In the genomic region with DNA sequence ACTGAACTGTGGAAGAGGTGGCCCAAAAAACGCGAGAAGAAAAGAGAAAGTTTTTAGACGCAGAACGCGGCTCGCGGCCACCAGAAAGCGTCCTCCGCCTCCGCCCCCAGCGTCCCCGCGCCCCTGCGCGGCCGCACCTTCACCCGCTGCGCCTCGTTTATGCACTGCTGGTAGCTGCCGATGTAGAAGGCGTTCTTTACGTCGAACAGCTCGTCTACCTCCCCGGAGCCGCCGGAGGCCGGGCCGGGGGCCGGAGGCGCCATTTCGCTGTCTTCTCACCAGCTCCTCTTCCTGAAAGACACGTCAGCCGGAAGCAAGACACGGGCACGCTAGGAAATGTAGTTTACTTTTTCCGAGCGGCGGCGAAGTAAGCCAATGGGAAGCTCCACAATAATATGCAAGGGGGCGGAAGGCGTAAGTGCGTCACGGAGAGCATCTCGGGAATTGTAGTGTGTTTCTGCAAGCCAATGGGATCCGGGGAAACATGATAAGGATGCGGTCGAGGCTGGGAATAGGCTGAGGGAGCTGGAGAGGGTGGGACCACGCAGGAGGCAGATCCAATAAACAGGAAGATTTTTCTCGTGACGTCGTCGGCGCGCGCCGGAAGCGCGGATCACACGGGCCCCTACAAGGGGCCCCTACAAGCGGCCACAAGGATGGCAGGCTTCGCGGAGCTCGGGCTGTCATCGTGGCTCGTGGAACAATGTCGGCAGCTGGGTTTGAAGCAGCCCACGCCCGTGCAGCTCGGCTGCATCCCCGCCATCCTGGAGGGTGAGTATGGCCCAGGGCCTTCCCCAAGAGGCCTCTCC, we compare ENCODE assay signal across 1 cellular context.
TF ChIP-seq lines count a peak whose summit lies in the region.

Gene COPE (minus strand): TSS at position 302 of the 809 bp plus-strand sequence. CDS start 39 bp downstream, at position 263.
Gene DDX49 (plus strand): TSS at position 630 of the 809 bp plus-strand sequence. CDS start 27 bp downstream, at position 657.

TF ChIP-seq in HepG2, 621 proteins besides CTCF, POLR2A, EP300 and RAD21 (continued from another document and continues in another):
- TF ChIP-seq, protein P1, sequence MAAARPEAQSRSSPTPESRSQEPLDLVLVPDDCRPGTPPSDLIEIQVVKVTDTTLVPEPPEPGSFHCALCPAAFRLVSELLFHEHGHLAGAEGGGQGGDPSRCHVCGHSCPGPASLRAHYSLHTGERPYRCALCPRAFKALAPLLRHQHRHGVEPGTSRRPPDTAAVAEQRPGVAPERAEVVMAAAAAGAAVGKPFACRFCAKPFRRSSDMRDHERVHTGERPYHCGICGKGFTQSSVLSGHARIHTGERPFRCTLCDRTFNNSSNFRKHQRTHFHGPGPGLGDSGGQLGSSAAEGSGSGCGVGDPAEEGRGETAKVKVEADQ (CRISPR knock-in tag; IDR thresholded peaks at IDR 0.05; ENCODE audit: borderline replicate concordance), result peak; percentile 34
- no peak for TF ChIP-seq ZNF776 (CRISPR knock-in tag; IDR thresholded peaks at IDR 0.05)
- TF ChIP-seq, protein P2, sequence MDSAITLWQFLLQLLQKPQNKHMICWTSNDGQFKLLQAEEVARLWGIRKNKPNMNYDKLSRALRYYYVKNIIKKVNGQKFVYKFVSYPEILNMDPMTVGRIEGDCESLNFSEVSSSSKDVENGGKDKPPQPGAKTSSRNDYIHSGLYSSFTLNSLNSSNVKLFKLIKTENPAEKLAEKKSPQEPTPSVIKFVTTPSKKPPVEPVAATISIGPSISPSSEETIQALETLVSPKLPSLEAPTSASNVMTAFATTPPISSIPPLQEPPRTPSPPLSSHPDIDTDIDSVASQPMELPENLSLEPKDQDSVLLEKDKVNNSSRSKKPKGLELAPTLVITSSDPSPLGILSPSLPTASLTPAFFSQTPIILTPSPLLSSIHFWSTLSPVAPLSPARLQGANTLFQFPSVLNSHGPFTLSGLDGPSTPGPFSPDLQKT (CRISPR knock-in tag; IDR thresholded peaks at IDR 0.05; ENCODE audit: borderline replicate concordance), result no peak
- TF ChIP-seq THAP11 (CRISPR knock-in tag; IDR thresholded peaks at IDR 0.05), result peak; percentile 99
- no peak for TF ChIP-seq MED8 (CRISPR knock-in tag; IDR thresholded peaks at IDR 0.05; ENCODE audit: insufficient replicate concordance)
- TF ChIP-seq MEIS2 (CRISPR knock-in tag; IDR thresholded peaks at IDR 0.05), result 0 out of 2 replicates have a peak, but pooled peaks have one; percentile 20
- TF ChIP-seq, protein P3, sequence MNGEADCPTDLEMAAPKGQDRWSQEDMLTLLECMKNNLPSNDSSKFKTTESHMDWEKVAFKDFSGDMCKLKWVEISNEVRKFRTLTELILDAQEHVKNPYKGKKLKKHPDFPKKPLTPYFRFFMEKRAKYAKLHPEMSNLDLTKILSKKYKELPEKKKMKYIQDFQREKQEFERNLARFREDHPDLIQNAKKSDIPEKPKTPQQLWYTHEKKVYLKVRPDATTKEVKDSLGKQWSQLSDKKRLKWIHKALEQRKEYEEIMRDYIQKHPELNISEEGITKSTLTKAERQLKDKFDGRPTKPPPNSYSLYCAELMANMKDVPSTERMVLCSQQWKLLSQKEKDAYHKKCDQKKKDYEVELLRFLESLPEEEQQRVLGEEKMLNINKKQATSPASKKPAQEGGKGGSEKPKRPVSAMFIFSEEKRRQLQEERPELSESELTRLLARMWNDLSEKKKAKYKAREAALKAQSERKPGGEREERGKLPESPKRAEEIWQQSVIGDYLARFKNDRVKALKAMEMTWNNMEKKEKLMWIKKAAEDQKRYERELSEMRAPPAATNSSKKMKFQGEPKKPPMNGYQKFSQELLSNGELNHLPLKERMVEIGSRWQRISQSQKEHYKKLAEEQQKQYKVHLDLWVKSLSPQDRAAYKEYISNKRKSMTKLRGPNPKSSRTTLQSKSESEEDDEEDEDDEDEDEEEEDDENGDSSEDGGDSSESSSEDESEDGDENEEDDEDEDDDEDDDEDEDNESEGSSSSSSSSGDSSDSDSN (CRISPR knock-in tag; IDR thresholded peaks at IDR 0.05), result peak; percentile 45; the same call in 1 of the 2 replicates
- TF ChIP-seq AHDC1 (CRISPR knock-in tag; IDR thresholded peaks at IDR 0.05; ENCODE audit: borderline replicate concordance), result no peak
- TF ChIP-seq ZNF329 (CRISPR knock-in tag; IDR thresholded peaks at IDR 0.05; ENCODE audit: low read depth), result no peak
- no peak for TF ChIP-seq PRMT3 (CRISPR knock-in tag; IDR thresholded peaks at IDR 0.05; ENCODE audit: borderline replicate concordance, low read depth)
- TF ChIP-seq RARG (CRISPR knock-in tag; IDR thresholded peaks at IDR 0.05; ENCODE audit: low read depth), result no peak
- no peak for TF ChIP-seq ZNF572 (CRISPR knock-in tag; IDR thresholded peaks at IDR 0.05)
- peak; percentile 47; the same call in 1 of the 2 replicates for TF ChIP-seq SALL1 (CRISPR knock-in tag; IDR thresholded peaks at IDR 0.05)
- TF ChIP-seq PTBP1 (IDR thresholded peaks at IDR 0.05; ENCODE audit: low read depth, low read length, poor library complexity, severe bottlenecking), result no peak
- TF ChIP-seq IKZF1 (IDR thresholded peaks at IDR 0.05), result no peak
- TF ChIP-seq MBD4 (IDR thresholded peaks at IDR 0.05; ENCODE audit: borderline replicate concordance, low read length), result no peak
- no peak for TF ChIP-seq ZNF207 (IDR thresholded peaks at IDR 0.05; ENCODE audit: borderline replicate concordance)
- TF ChIP-seq ZHX1 (CRISPR knock-in tag; IDR thresholded peaks at IDR 0.05; ENCODE audit: low read depth), result 0 out of 2 replicates have a peak, but pooled peaks have one; percentile 15
- TF ChIP-seq FOXP4 (CRISPR knock-in tag; IDR thresholded peaks at IDR 0.05), result peak; percentile 34; the same call in 1 of the 2 replicates
- TF ChIP-seq, protein P4, sequence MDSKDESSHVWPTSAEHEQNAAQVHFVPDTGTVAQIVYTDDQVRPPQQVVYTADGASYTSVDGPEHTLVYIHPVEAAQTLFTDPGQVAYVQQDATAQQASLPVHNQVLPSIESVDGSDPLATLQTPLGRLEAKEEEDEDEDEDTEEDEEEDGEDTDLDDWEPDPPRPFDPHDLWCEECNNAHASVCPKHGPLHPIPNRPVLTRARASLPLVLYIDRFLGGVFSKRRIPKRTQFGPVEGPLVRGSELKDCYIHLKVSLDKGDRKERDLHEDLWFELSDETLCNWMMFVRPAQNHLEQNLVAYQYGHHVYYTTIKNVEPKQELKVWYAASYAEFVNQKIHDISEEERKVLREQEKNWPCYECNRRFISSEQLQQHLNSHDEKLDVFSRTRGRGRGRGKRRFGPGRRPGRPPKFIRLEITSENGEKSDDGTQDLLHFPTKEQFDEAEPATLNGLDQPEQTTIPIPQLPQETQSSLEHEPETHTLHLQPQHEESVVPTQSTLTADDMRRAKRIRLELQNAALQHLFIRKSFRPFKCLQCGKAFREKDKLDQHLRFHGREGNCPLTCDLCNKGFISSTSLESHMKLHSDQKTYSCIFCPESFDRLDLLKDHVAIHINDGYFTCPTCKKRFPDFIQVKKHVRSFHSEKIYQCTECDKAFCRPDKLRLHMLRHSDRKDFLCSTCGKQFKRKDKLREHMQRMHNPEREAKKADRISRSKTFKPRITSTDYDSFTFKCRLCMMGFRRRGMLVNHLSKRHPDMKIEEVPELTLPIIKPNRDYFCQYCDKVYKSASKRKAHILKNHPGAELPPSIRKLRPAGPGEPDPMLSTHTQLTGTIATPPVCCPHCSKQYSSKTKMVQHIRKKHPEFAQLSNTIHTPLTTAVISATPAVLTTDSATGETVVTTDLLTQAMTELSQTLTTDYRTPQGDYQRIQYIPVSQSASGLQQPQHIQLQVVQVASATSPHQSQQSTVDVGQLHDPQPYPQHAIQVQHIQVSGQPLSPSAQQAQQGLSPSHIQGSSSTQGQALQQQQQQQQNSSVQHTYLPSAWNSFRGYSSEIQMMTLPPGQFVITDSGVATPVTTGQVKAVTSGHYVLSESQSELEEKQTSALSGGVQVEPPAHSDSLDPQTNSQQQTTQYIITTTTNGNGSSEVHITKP (CRISPR knock-in tag; IDR thresholded peaks at IDR 0.05; ENCODE audit: low read depth), result no peak
- TF ChIP-seq ZNF883 (CRISPR knock-in tag; IDR thresholded peaks at IDR 0.05; ENCODE audit: not compliant biosample characterization), result no peak
- TF ChIP-seq RAD51 (IDR thresholded peaks at IDR 0.05; ENCODE audit: borderline replicate concordance), result no peak
- no peak for TF ChIP-seq ZNF577 (CRISPR knock-in tag; IDR thresholded peaks at IDR 0.05; ENCODE audit: borderline replicate concordance, low read depth)
- TF ChIP-seq ZNF441 (CRISPR knock-in tag; IDR thresholded peaks at IDR 0.05; ENCODE audit: borderline replicate concordance), result no peak
- TF ChIP-seq, protein P5, sequence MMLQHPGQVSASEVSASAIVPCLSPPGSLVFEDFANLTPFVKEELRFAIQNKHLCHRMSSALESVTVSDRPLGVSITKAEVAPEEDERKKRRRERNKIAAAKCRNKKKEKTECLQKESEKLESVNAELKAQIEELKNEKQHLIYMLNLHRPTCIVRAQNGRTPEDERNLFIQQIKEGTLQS (CRISPR knock-in tag; IDR thresholded peaks at IDR 0.05), result 0 out of 2 replicates have a peak, but pooled peaks have one; percentile 18
- TF ChIP-seq FOXO1 (CRISPR knock-in tag; IDR thresholded peaks at IDR 0.05), result no peak
- no peak for TF ChIP-seq ZNF274 (CRISPR knock-in tag; IDR thresholded peaks at IDR 0.05)
- TF ChIP-seq CCAR2 (optimal IDR thresholded peaks at IDR 0.05; ENCODE audit: low read depth, low read length), result no peak
- TF ChIP-seq ZNF12 (CRISPR knock-in tag; IDR thresholded peaks at IDR 0.05), result no peak
- no peak for TF ChIP-seq HOXA7 (CRISPR knock-in tag; IDR thresholded peaks at IDR 0.05)
- peak; percentile 96 for TF ChIP-seq ZNF143 (CRISPR knock-in tag; IDR thresholded peaks at IDR 0.05)
- no peak for TF ChIP-seq HNF4A (CRISPR knock-in tag; IDR thresholded peaks at IDR 0.05)
